ENCODE assay signal across 13 cellular contexts in genomic region chrX:105975382-105975781, GRCh38.
A peak's percentile ranks its signal among the peaks of the same experiment; 100 is the strongest.
DNase-seq lines count a peak whose midpoint lies in the region; ATAC-seq, FAIRE-seq and TF ChIP-seq lines count a peak whose summit lies in the region.
"Had no signal": no experiment of that assay in that cellular context is flagged by ENCODE, and none has a peak within 500 bp of the region (broad histone marks: within the 10 kb centered on the region; RNA-seq: fewer than 3 reads in every experiment).

No MANE protein-coding gene starts in this region.

- peak; percentile 32; the same call in 1 of the 2 replicates for TF ChIP-seq CTCF in VCaP (conservative IDR thresholded peaks at IDR 0.05)

- H3K4me3 ChIP-seq in small intestine (ENCODE audit: low read depth in 1 of 2, low read length in 2 of 2) = no peak overlapping the region

- H3K9me3 ChIP-seq in small intestine (ENCODE audit: control insufficient read depth, low read depth) = no peaks in the 10 kb centered on the region

- no peak for FAIRE-seq in small intestine (lab: Jason Lieb, UNC)

- DNase-seq in NCI-H510A treated with DMSO at 0.1 percent for 48 hours (lab: John Stamatoyannopoulos, UW) (peak; percentile 5), NCI-H510A (lab: John Stamatoyannopoulos, UW) (no peak), inferior parietal cortex (ENCODE audit: extremely low spot score) (peak; percentile 24), small intestine (peak; percentile 7), NCI-H446 treated with DMSO at 0.1 percent for 48 hours (lab: John Stamatoyannopoulos, UW) (no peak), NCI-H2029 treated with DMSO at 0.1 percent for 48 hours (lab: John Stamatoyannopoulos, UW) (no peak)
- DNase-seq: activated effector memory CD4-positive, alpha-beta T cell treated with anti-CD3 and anti-CD28 coated beads, Interleukin-2, amount 50 U/mL, for 16 hours; effector memory CD8-positive, alpha-beta T cell; NCI-H2081 had no signal

- H3K27ac ChIP-seq in VCaP (no peak overlapping the region), small intestine (ENCODE audit: low read depth in 1 of 2, low read length in 1 of 2) (no peak overlapping the region)
- H3K27ac ChIP-seq: RWPE1 had no signal

- no peaks in the 10 kb centered on the region for H3K4me1 ChIP-seq in small intestine (ENCODE audit: control insufficient read depth in 2 of 2, insufficient read depth in 1 of 2, low read depth in 1 of 2, low read length in 1 of 2)

- ATAC-seq in GM19395 (IDR thresholded peaks at IDR 0.05; ENCODE audit: unreplicated experiment) = no peak
- ATAC-seq: activated CD4-positive, CD25-positive, alpha-beta regulatory T cell treated with anti-CD3 and anti-CD28 coated beads, Interleukin-2, amount 50 U/mL, for 24 hours; effector memory CD8-positive, alpha-beta T cell had no signal

- no peaks in the 10 kb centered on the region for H3K36me3 ChIP-seq in small intestine (ENCODE audit: control insufficient read depth in 2 of 2, insufficient read depth in 2 of 2, low read length in 2 of 2)

- no peaks in the 10 kb centered on the region for H3K27me3 ChIP-seq in small intestine (ENCODE audit: control insufficient read depth in 2 of 2, insufficient read depth in 2 of 2, low read length in 2 of 2)

Comparison
In these comparisons a context has a peak if more than half of its experiments do, and no peak if none do; other contexts are left out.
1. DNase-seq: peak in NCI-H510A treated with DMSO at 0.1 percent for 48 hours (single experiment), inferior parietal cortex (single experiment) and small intestine (single experiment); none in NCI-H510A (single experiment), NCI-H446 treated with DMSO at 0.1 percent for 48 hours (single experiment) and NCI-H2029 treated with DMSO at 0.1 percent for 48 hours (single experiment).